Comparison of ENCODE assay signal across 20 cellular contexts in the genomic region with DNA sequence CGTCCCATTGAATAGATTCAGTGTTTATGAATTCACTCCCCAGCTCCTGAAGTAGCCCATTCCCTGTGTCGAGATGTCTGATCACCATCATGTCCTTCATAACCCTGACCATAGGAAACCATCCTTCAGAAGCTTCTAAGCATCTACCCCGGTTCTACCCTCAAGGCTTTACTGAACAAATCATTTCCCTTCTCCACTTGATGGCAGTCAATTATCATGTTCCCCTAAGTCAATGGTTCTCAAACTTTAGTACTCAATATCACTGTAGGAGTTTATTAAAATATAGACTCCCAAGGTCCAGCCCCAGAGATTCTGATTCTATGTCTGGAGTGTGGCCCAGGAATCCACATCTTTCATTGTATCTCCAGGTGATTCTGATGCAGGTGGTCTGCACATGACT.
DNase-seq lines count a peak whose midpoint lies in the region; ATAC-seq and TF ChIP-seq lines count a peak whose summit lies in the region.
"Had no signal": no experiment of that assay in that cellular context is flagged by ENCODE, and none has a peak within 500 bp of the region (broad histone marks: within the 10 kb centered on the region; RNA-seq: fewer than 3 reads in every experiment).

No MANE protein-coding gene starts in this region.

- ATAC-seq in HG02588 (IDR thresholded peaks at IDR 0.05; ENCODE audit: unreplicated experiment), result no peak
- ATAC-seq in GM19035 (IDR thresholded peaks at IDR 0.05; ENCODE audit: unreplicated experiment), result no peak
- ATAC-seq: natural killer cell treated with Interleukin-12 subunit alpha and Interleukin-12 subunit beta and Interleukin-15 and Interleukin-18, amount 100 ng/mL, for 72 hours; Panc1; pancreas; T-cell had no signal

- in situ Hi-C loops in ACHN (cut with HindIII; ENCODE audit: low pct_ligation_motif_present, low pct_unique_long_range_greater_than_20kb, low sequenced_read_pairs), result no loop called here

- no peak overlapping the region for H3K4me3 Mint-ChIP-seq in osteocyte (ENCODE audit: unreplicated experiment)
- no peak overlapping the region for H3K4me3 Mint-ChIP-seq in activated T-helper 1 cell treated with anti-CD3 and anti-CD28 coated beads, Interleukin-12 subunit alpha, Interleukin-12 subunit beta, Interleukin-2, Interleukin-4 antibody, amounts not matched to agents 30 ng/mL and 10 ng/mL and 1 ng/mL, durations not matched to agents 14 hours and 24 hours and 36 hours
- H3K4me3 Mint-ChIP-seq: activated naive CD4-positive, alpha-beta T cell treated with anti-CD3 and anti-CD28 coated beads for 36 hours; CD14-positive monocyte; natural killer cell treated with Interleukin-12 subunit alpha and Interleukin-12 subunit beta and Interleukin-15 and Interleukin-18, amount 100 ng/mL, for 72 hours; T-cell had no signal

- DNase-seq in ACHN, result peak; percentile 10
- peak; percentile 28 for DNase-seq in LHCN-M2 (ENCODE audit: low read depth)
- DNase-seq in epithelial cell of proximal tubule (ENCODE audit: low read depth), result no peak
- no peak for DNase-seq in osteocyte (ENCODE audit: extremely low spot score, unreplicated experiment)
- DNase-seq in activated T-helper 1 cell treated with anti-CD3 and anti-CD28 coated beads, Interleukin-12 subunit alpha, Interleukin-12 subunit beta, Interleukin-2, Interleukin-4 antibody, amounts not matched to agents 30 ng/mL and 10 ng/mL and 1 ng/mL, durations not matched to agents 14 hours and 24 hours and 36 hours (ENCODE audit: low spot score), result no peak
- DNase-seq in erythroblast (lab: John Stamatoyannopoulos, UW), result no peak
- DNase-seq: activated CD8-positive, alpha-beta memory T cell treated with anti-CD3 and anti-CD28 coated beads for 24 hours; activated naive CD4-positive, alpha-beta T cell treated with anti-CD3 and anti-CD28 coated beads for 36 hours; activated T-cell treated with anti-CD3 and anti-CD28 coated beads, Interleukin-2, amount 50 U/mL, for 48 hours; Kasumi-1; NCI-H1105; NK-92 treated with Interleukin-12 subunit alpha and Interleukin-12 subunit beta, amount 100 ng/mL, for 24 hours; pancreas; T-cell; uterus had no signal

- TF ChIP-seq CTCF in epithelial cell of proximal tubule (conservative IDR thresholded peaks at IDR 0.05; ENCODE audit: low read depth, low read length) (peak; percentile 42), osteocyte (IDR thresholded peaks at IDR 0.05) (peak; percentile 15)

- H3K36me3 Mint-ChIP-seq in osteocyte (ENCODE audit: unreplicated experiment), result no peaks in the 10 kb centered on the region
- no peaks in the 10 kb centered on the region for H3K36me3 Mint-ChIP-seq in activated T-helper 1 cell treated with anti-CD3 and anti-CD28 coated beads, Interleukin-12 subunit alpha, Interleukin-12 subunit beta, Interleukin-2, Interleukin-4 antibody, amounts not matched to agents 30 ng/mL and 10 ng/mL and 1 ng/mL, durations not matched to agents 14 hours and 24 hours and 36 hours (ENCODE audit: low read depth)
- H3K36me3 Mint-ChIP-seq: CD14-positive monocyte; natural killer cell treated with Interleukin-12 subunit alpha and Interleukin-12 subunit beta and Interleukin-15 and Interleukin-18, amount 100 ng/mL, for 72 hours; T-cell had no signal

- intact Hi-C loops in activated T-helper 1 cell treated with anti-CD3 and anti-CD28 coated beads, Interleukin-12 subunit alpha, Interleukin-12 subunit beta, Interleukin-2, Interleukin-4 antibody, amounts not matched to agents 30 ng/mL and 10 ng/mL and 1 ng/mL, durations not matched to agents 14 hours and 24 hours and 36 hours (cut with micrococcal nuclease), result no loop called here

- no peak for TF ChIP-seq POLR2A in erythroblast (IDR thresholded peaks at IDR 0.05; ENCODE audit: low read length)

- no peaks in the 10 kb centered on the region for H3K4me1 Mint-ChIP-seq in osteocyte (ENCODE audit: unreplicated experiment)
- H3K4me1 Mint-ChIP-seq in activated T-helper 1 cell treated with anti-CD3 and anti-CD28 coated beads, Interleukin-12 subunit alpha, Interleukin-12 subunit beta, Interleukin-2, Interleukin-4 antibody, amounts not matched to agents 30 ng/mL and 10 ng/mL and 1 ng/mL, durations not matched to agents 14 hours and 24 hours and 36 hours (ENCODE audit: low read depth), result no peaks in the 10 kb centered on the region
- H3K4me1 Mint-ChIP-seq: CD14-positive monocyte, T-cell had no signal

- H3K27me3 Mint-ChIP-seq in osteocyte (ENCODE audit: unreplicated experiment), result peaks cover 17% of the 10 kb centered on the region
- H3K27me3 Mint-ChIP-seq in activated T-helper 1 cell treated with anti-CD3 and anti-CD28 coated beads, Interleukin-12 subunit alpha, Interleukin-12 subunit beta, Interleukin-2, Interleukin-4 antibody, amounts not matched to agents 30 ng/mL and 10 ng/mL and 1 ng/mL, durations not matched to agents 14 hours and 24 hours and 36 hours (ENCODE audit: insufficient read depth), result peaks cover 14% of the 10 kb centered on the region

- no peak overlapping the region for H3K27ac Mint-ChIP-seq in osteocyte (ENCODE audit: unreplicated experiment)
- H3K27ac Mint-ChIP-seq in activated T-helper 1 cell treated with anti-CD3 and anti-CD28 coated beads, Interleukin-12 subunit alpha, Interleukin-12 subunit beta, Interleukin-2, Interleukin-4 antibody, amounts not matched to agents 30 ng/mL and 10 ng/mL and 1 ng/mL, durations not matched to agents 14 hours and 24 hours and 36 hours, result no peak overlapping the region
- H3K27ac Mint-ChIP-seq: activated naive CD4-positive, alpha-beta T cell treated with anti-CD3 and anti-CD28 coated beads for 36 hours; CD14-positive monocyte; natural killer cell treated with Interleukin-12 subunit alpha and Interleukin-12 subunit beta and Interleukin-15 and Interleukin-18, amount 100 ng/mL, for 72 hours; T-cell had no signal

- no peak overlapping the region for H3K4me3 ChIP-seq in epithelial cell of proximal tubule (ENCODE audit: low read depth, low read length)
- H3K4me3 ChIP-seq: pancreas, uterus had no signal

- no peaks in the 10 kb centered on the region for H3K9me3 Mint-ChIP-seq in osteocyte (ENCODE audit: unreplicated experiment)
- H3K9me3 Mint-ChIP-seq in activated T-helper 1 cell treated with anti-CD3 and anti-CD28 coated beads, Interleukin-12 subunit alpha, Interleukin-12 subunit beta, Interleukin-2, Interleukin-4 antibody, amounts not matched to agents 30 ng/mL and 10 ng/mL and 1 ng/mL, durations not matched to agents 14 hours and 24 hours and 36 hours, result no peaks in the 10 kb centered on the region
- H3K9me3 Mint-ChIP-seq: activated naive CD4-positive, alpha-beta T cell treated with anti-CD3 and anti-CD28 coated beads for 36 hours; CD14-positive monocyte; natural killer cell treated with Interleukin-12 subunit alpha and Interleukin-12 subunit beta and Interleukin-15 and Interleukin-18, amount 100 ng/mL, for 72 hours; T-cell had no signal

Comparison
In these comparisons a context has a peak if more than half of its experiments do, and no peak if none do; other contexts are left out.
1. DNase-seq: peak in ACHN (single experiment) and LHCN-M2 (single experiment); none in epithelial cell of proximal tubule (single experiment), osteocyte (single experiment), activated T-helper 1 cell treated with anti-CD3 and anti-CD28 coated beads, Interleukin-12 subunit alpha, Interleukin-12 subunit beta, Interleukin-2, Interleukin-4 antibody, amounts not matched to agents 30 ng/mL and 10 ng/mL and 1 ng/mL, durations not matched to agents 14 hours and 24 hours and 36 hours (single experiment) and erythroblast (0 of 2).